In genomic region chr6:31825553-31825952, GRCh38 we compare ENCODE assay signal across 1 cellular context.
TF ChIP-seq lines count a peak whose summit lies in the region.

No MANE protein-coding gene starts in this region.

TF ChIP-seq in WTC11, 78 proteins besides CTCF, POLR2A, EP300 and RAD21 (continued from another document):
- TF ChIP-seq E2F4 (CRISPR knock-in tag; IDR thresholded peaks at IDR 0.05; ENCODE audit: borderline replicate concordance, low read depth) (no peak), ERG (CRISPR knock-in tag; IDR thresholded peaks at IDR 0.05) (no peak), MLX (CRISPR knock-in tag; IDR thresholded peaks at IDR 0.05) (no peak), TEAD1 (CRISPR knock-in tag; IDR thresholded peaks at IDR 0.05) (no peak), HMGXB4 (CRISPR knock-in tag; IDR thresholded peaks at IDR 0.05) (no peak), NFE2L1 (CRISPR knock-in tag; IDR thresholded peaks at IDR 0.05) (no peak), ZNF512 (CRISPR knock-in tag; IDR thresholded peaks at IDR 0.05; ENCODE audit: borderline replicate concordance) (no peak)
